Comparison of ENCODE assay signal across 15 cellular contexts in genomic region chr7:91243591-91244368, GRCh38. TPM values are rescaled to one million over a fixed set of nuclear protein-coding genes. Genes with fewer than 3 reads are reported as not detected.
DNase-seq lines count a peak whose midpoint lies in the region; ATAC-seq and TF ChIP-seq lines count a peak whose summit lies in the region.
"Had no signal": no experiment of that assay in that cellular context is flagged by ENCODE, and none has a peak within 500 bp of the region (broad histone marks: within the 10 kb centered on the region; RNA-seq: fewer than 3 reads in every experiment).

No MANE protein-coding gene starts in this region.

- no peak overlapping the region; the same call in 1 of the 2 replicates for H3K56ac ChIP-seq in IMR-90 (ENCODE audit: extremely low read depth, insufficient read depth, low read length)

- TF ChIP-seq RAD21 in IMR-90 (IDR thresholded peaks at IDR 0.05; ENCODE audit: low read length), result no peak

- peak overlapping the region; percentile 47; the same call in 1 of the 2 replicates for H3K27ac ChIP-seq in IMR-90 (ENCODE audit: insufficient read depth, low read length)
- peak overlapping the region; percentile 13 for H3K27ac ChIP-seq in mesenchymal stem cell (ENCODE audit: low read length, poor library complexity, severe bottlenecking)
- H3K27ac ChIP-seq: ascending aorta had no signal

- H2BK120ac ChIP-seq in IMR-90 (ENCODE audit: low read depth, low read length) (peak overlapping the region; percentile 82; the same call in 1 of the 2 replicates), mesenchymal stem cell (ENCODE audit: low read depth, low read length) (no peak overlapping the region)

- H3K27me3 ChIP-seq in IMR-90 (ENCODE audit: control insufficient read depth, insufficient read depth, low read length) (no peaks in the 10 kb centered on the region), adipocyte (replicated peaks; ENCODE audit: control insufficient read depth, insufficient read depth, low read length) (no peaks in the 10 kb centered on the region), mesenchymal stem cell (ENCODE audit: control insufficient read depth in 1 of 2, insufficient read depth in 1 of 2, low read length in 2 of 2) (no peaks in the 10 kb centered on the region)
- H3K27me3 ChIP-seq: ascending aorta had no signal

- H2BK12ac ChIP-seq in mesenchymal stem cell (ENCODE audit: low read length in 2 of 2), result no peak overlapping the region

- BruUV-seq in IMR-90 (replicated peaks; lab: Mats Ljungman, UMichigan), result no TSS peak

- no peak overlapping the region for H3K4me3 ChIP-seq in IMR-90 (ENCODE audit: insufficient read depth, low read depth, low read length)
- peak overlapping the region; percentile 21 for H3K4me3 ChIP-seq in adipocyte (ENCODE audit: low read length)
- H3K4me3 ChIP-seq in mesenchymal stem cell (ENCODE audit: insufficient read depth in 1 of 2, low read depth in 1 of 2, low read length in 2 of 2), result peak overlapping the region in 1 of 2 experiments; percentile 61
- H3K4me3 ChIP-seq: ascending aorta had no signal

- H3K14ac ChIP-seq in IMR-90 (replicated peaks; ENCODE audit: low read depth, low read length) (peak overlapping the region; percentile 84), mesenchymal stem cell (ENCODE audit: low read length in 2 of 2) (no peak overlapping the region)

- no peak for TF ChIP-seq POLR2A in IMR-90 (IDR thresholded peaks at IDR 0.05; ENCODE audit: low read depth, low read length)

- DNase-seq in DMS53 treated with DMSO at 0.1 percent for 48 hours (lab: John Stamatoyannopoulos, UW; ENCODE audit: unreplicated experiment), result peak; percentile 74
- peak; percentile 59 for DNase-seq in IMR-90
- peak; percentile 78 for DNase-seq in adipocyte (ENCODE audit: low read depth)
- DNase-seq in mesenchymal stem cell, result peak; percentile 63
- no peak for DNase-seq in NCI-H2227 treated with DMSO at 0.1 percent for 48 hours (lab: John Stamatoyannopoulos, UW)
- no peak for DNase-seq in globus pallidus (ENCODE audit: low spot score)
- DNase-seq: activated CD4-positive, alpha-beta T cell treated with anti-CD3 and anti-CD28 coated beads for 48 hours; activated CD8-positive, alpha-beta memory T cell treated with anti-CD3 and anti-CD28 coated beads, Interleukin-2, amount 50 U/mL, for 48 hours; activated gamma-delta T cell treated with Interleukin-2 at 50 U/mL for 16 hours; H9; NCI-H1436; OCI-M1; posterior cingulate gyrus had no signal

- peak overlapping the region; percentile 79; the same call in 1 of the 2 replicates for H3K4ac ChIP-seq in IMR-90 (ENCODE audit: low read depth, low read length)
- H3K4ac ChIP-seq in mesenchymal stem cell (ENCODE audit: low read depth in 1 of 2, low read length in 2 of 2), result no peak overlapping the region

- peak overlapping the region; percentile 59; the same call in 1 of the 2 replicates for H3K4me2 ChIP-seq in IMR-90 (ENCODE audit: low read depth, low read length)
- H3K4me2 ChIP-seq in mesenchymal stem cell (ENCODE audit: low read length, poor library complexity, severe bottlenecking), result no peak overlapping the region

- H3K9me1 ChIP-seq in IMR-90 (ENCODE audit: insufficient read depth, low read length), result peaks cover 12% of the 10 kb centered on the region

- H2AK5ac ChIP-seq in IMR-90 (ENCODE audit: low read depth, low read length), result peak overlapping the region; percentile 83; the same call in 1 of the 2 replicates
- no peak overlapping the region for H2AK5ac ChIP-seq in mesenchymal stem cell (ENCODE audit: low read length, severe bottlenecking)

- peak overlapping the region; percentile 82 for H2AFZ ChIP-seq in IMR-90 (replicated peaks; ENCODE audit: low read length, poor library complexity)
- H2AFZ ChIP-seq in mesenchymal stem cell (ENCODE audit: low read depth, low read length), result no peak overlapping the region

- no peak overlapping the region for H3K9ac ChIP-seq in IMR-90 (ENCODE audit: low read depth, low read length)
- no peak overlapping the region for H3K9ac ChIP-seq in adipocyte (ENCODE audit: low read length)
- H3K9ac ChIP-seq in mesenchymal stem cell (ENCODE audit: low read length), result peak overlapping the region; percentile 15

- POLR2A ChIA-PET in IMR-90 (lab: Charles Lee; ENCODE audit: unreplicated experiment), result no interaction called here

- H3K23ac ChIP-seq in IMR-90 (ENCODE audit: low read depth, low read length) (peak overlapping the region; percentile 79; the same call in 1 of the 2 replicates), mesenchymal stem cell (ENCODE audit: low read length in 2 of 2) (no peak overlapping the region)

- peak overlapping the region; percentile 20; the same call in 1 of the 2 replicates for H3K18ac ChIP-seq in IMR-90 (ENCODE audit: low read depth, low read length)
- H3K18ac ChIP-seq in mesenchymal stem cell (ENCODE audit: low read depth in 1 of 2, low read length in 2 of 2), result peak overlapping the region in 1 of 2 experiments; percentile 56

- no CpG with 5 or more reads among the region's 7 CpGs for WGBS in IMR-90 (ENCODE audit: extremely low coverage in 2 of 2, insufficient read length in 1 of 2), 2 experiments
- WGBS in mesenchymal stem cell, result 35% methylated on average over 4 of the region's 7 CpGs

- H2BK5ac ChIP-seq in IMR-90 (ENCODE audit: low read depth, low read length, poor library complexity, severe bottlenecking) (peak overlapping the region; percentile 78), mesenchymal stem cell (ENCODE audit: low read depth, low read length, poor library complexity, severe bottlenecking) (no peak overlapping the region)

- in situ Hi-C loops in IMR-90 (cut with MboI; ENCODE audit: low sequenced_read_pairs), result no loop called here

- CTCF ChIA-PET in IMR-90 (lab: Yijun Ruan, JAX), result interaction anchor here (0.8 kb wide), 1 partner anchor 155 kb away, joined by 3 read pairs; no protein-coding TSS in a partner anchor

- intact Hi-C loops in IMR-90 (cut with micrococcal nuclease), result no loop called here

- H4K8ac ChIP-seq in IMR-90 (ENCODE audit: low read depth in 2 of 2, low read length in 2 of 2) (peak overlapping the region in 1 of 2 experiments; percentile 79; a peak in 2 of 4 replicates), mesenchymal stem cell (ENCODE audit: low read length) (no peak overlapping the region)

- H3K79me1 ChIP-seq in IMR-90 (ENCODE audit: low read depth in 1 of 2, low read length in 2 of 2), result no peaks in the 10 kb centered on the region
- no peaks in the 10 kb centered on the region for H3K79me1 ChIP-seq in mesenchymal stem cell (replicated peaks; ENCODE audit: low read length, poor library complexity, severe bottlenecking)

- peak overlapping the region; percentile 11 for H4K5ac ChIP-seq in IMR-90 (ENCODE audit: low read depth, low read length)

- peak overlapping the region; percentile 75 for H2BK20ac ChIP-seq in IMR-90 (ENCODE audit: low read depth, low read length)

- H3K36me3 ChIP-seq in IMR-90 (ENCODE audit: control insufficient read depth, insufficient read depth, low read length) (no peaks in the 10 kb centered on the region), adipocyte (ENCODE audit: control insufficient read depth, insufficient read depth, low read length, severe bottlenecking) (no peaks in the 10 kb centered on the region), mesenchymal stem cell (ENCODE audit: control insufficient read depth in 1 of 2, insufficient read depth in 2 of 2, low read depth in 1 of 2, low read length in 2 of 2) (no peaks in the 10 kb centered on the region)
- H3K36me3 ChIP-seq: ascending aorta had no signal

- dilution Hi-C loops in IMR-90 (cut with HindIII; ENCODE audit: low sequenced_read_pairs, unreplicated experiment), result no loop called here

- H2BK15ac ChIP-seq in IMR-90 (ENCODE audit: low read depth, low read length) (peak overlapping the region; percentile 95; the same call in 1 of the 3 replicates), mesenchymal stem cell (ENCODE audit: low read depth, poor library complexity, severe bottlenecking) (no peak overlapping the region)

- H4K20me1 ChIP-seq in IMR-90 (ENCODE audit: insufficient read depth, low read length), result no peaks in the 10 kb centered on the region

- no peak overlapping the region for H2AK9ac ChIP-seq in IMR-90 (replicated peaks; ENCODE audit: low read depth, low read length, poor library complexity)

- H3K9me3 ChIP-seq in IMR-90 (ENCODE audit: control insufficient read depth, insufficient read depth, low read length) (no peaks in the 10 kb centered on the region), adipocyte (ENCODE audit: control insufficient read depth, low read length) (no peaks in the 10 kb centered on the region), mesenchymal stem cell (ENCODE audit: control insufficient read depth, low read length) (no peaks in the 10 kb centered on the region)
- H3K9me3 ChIP-seq: ascending aorta had no signal

- H4K91ac ChIP-seq in IMR-90 (ENCODE audit: insufficient read depth, low read depth, low read length), result peak overlapping the region; percentile 73
- no peak overlapping the region for H4K91ac ChIP-seq in mesenchymal stem cell (ENCODE audit: low read length)

- H3K4me1 ChIP-seq in IMR-90 (ENCODE audit: control insufficient read depth, insufficient read depth, low read length) (peaks cover 19% of the 10 kb centered on the region), adipocyte (ENCODE audit: control insufficient read depth, insufficient read depth, low read length) (peaks cover 56% of the 10 kb centered on the region), mesenchymal stem cell (ENCODE audit: control insufficient read depth, insufficient read depth, low read depth, low read length) (peaks cover 17% of the 10 kb centered on the region)
- H3K4me1 ChIP-seq: ascending aorta had no signal

- peak; percentile 75 for ATAC-seq in IMR-90 (ENCODE audit: low read depth)
- no peak for ATAC-seq in activated CD4-positive, CD25-positive, alpha-beta regulatory T cell treated with anti-CD3 and anti-CD28 coated beads, Interleukin-2, amount 50 U/mL, for 24 hours

- no peak for TF ChIP-seq CTCF in IMR-90 (conservative IDR thresholded peaks at IDR 0.05; ENCODE audit: low read depth, low read length)

TF ChIP-seq in IMR-90, 13 proteins besides CTCF, POLR2A, EP300 and RAD21 (continues in another document):
- TF ChIP-seq RCOR1 (IDR thresholded peaks at IDR 0.05; ENCODE audit: insufficient replicate concordance, low read length), result peak; percentile 67
- TF ChIP-seq CHD1 (IDR thresholded peaks at IDR 0.05; ENCODE audit: low read depth, low read length), result no peak

RNA-seq across cellular contexts. Expression of gene FZD1, which starts 20.5 kb away (rescaled TPM):
- total RNA-seq in IMR-90 (2012; rRNA removed), result 3.6 and 4.4 TPM in 2 replicates
- polyA plus RNA-seq in IMR-90 (2012; rRNA removed), result 6.5 and 6.8 TPM in 2 replicates
- 3.0 and 9.1 TPM in 2 replicates for polyA plus RNA-seq in IMR-90 (2012; cell fraction: cytosol; rRNA removed)
- polyA plus RNA-seq in IMR-90 (2012; cell fraction: nucleus; rRNA removed; ENCODE audit: low replicate concordance), result 1.8 and 3.0 TPM in 2 replicates
- polyA plus RNA-seq in mesenchymal stem cell (2013, experiment 1 of 2), result 4.6 TPM
- 5.0 TPM for polyA plus RNA-seq in mesenchymal stem cell (2013, experiment 2 of 2)

Comparison
In these comparisons a context has a peak if more than half of its experiments do, and no peak if none do; other contexts are left out.
1. DNase-seq: peak in DMS53 treated with DMSO at 0.1 percent for 48 hours (single experiment), IMR-90 (single experiment), adipocyte (single experiment) and mesenchymal stem cell (single experiment); none in NCI-H2227 treated with DMSO at 0.1 percent for 48 hours (single experiment) and globus pallidus (single experiment).